17 cellular contexts compared by ENCODE assay signal in the genomic region with DNA sequence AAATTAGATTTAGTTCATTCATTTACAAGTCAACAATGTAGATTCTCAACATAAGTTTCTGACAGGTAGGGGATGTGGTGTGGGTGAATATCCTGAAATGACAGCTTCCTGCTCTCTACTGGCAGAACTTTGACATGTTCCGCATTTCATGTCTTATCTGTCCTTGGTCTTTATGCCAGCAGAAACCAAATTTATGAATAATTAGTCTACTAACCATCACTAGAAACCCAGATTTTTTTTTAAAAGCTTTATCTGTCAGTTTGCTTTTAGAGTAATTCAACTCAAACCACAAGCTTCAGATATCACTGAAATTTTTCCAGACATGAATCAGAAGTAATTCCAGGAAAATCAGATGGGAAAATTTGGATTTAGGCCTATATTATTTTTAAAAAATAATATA. TPM values are rescaled to one million over a fixed set of nuclear protein-coding genes. Genes with fewer than 3 reads are reported as not detected.
A peak's percentile ranks its signal among the peaks of the same experiment; 100 is the strongest.
DNase-seq lines count a peak whose midpoint lies in the region; ATAC-seq and TF ChIP-seq lines count a peak whose summit lies in the region.
"Had no signal": no experiment of that assay in that cellular context is flagged by ENCODE, and none has a peak within 500 bp of the region (broad histone marks: within the 10 kb centered on the region; RNA-seq: fewer than 3 reads in every experiment).

No MANE protein-coding gene starts in this region.

- no peak overlapping the region for H3K27ac Mint-ChIP-seq in activated CD4-positive, alpha-beta T cell treated with anti-CD3 and anti-CD28 coated beads for 36 hours
- H3K27ac Mint-ChIP-seq: T-helper 1 cell treated with Interleukin-12 subunit alpha and Interleukin-12 subunit beta and Interleukin-4 antibody, amounts not matched to agents 30 μg/mL and 1 μg/mL, for 36 hours had no signal

- H3K4me2 ChIP-seq in skeletal muscle satellite cell (ENCODE audit: low read length) = peak overlapping the region; percentile 14

- no peak for TF ChIP-seq CTCF in RWPE2 (IDR thresholded peaks at IDR 0.05; ENCODE audit: poor library complexity, severe bottlenecking)
- TF ChIP-seq CTCF in heart left ventricle (IDR thresholded peaks at IDR 0.05) = no peak

- TF ChIP-seq POLR2A in heart left ventricle (IDR thresholded peaks at IDR 0.05) = no peak

- no peaks in the 10 kb centered on the region for H3K9me3 Mint-ChIP-seq in activated CD4-positive, alpha-beta T cell treated with anti-CD3 and anti-CD28 coated beads for 36 hours (ENCODE audit: low read depth)
- H3K9me3 Mint-ChIP-seq: T-helper 1 cell treated with Interleukin-12 subunit alpha and Interleukin-12 subunit beta and Interleukin-4 antibody, amounts not matched to agents 30 μg/mL and 1 μg/mL, for 36 hours had no signal

- H3K27me3 Mint-ChIP-seq in activated CD4-positive, alpha-beta T cell treated with anti-CD3 and anti-CD28 coated beads for 36 hours = no peaks in the 10 kb centered on the region

- no peaks in the 10 kb centered on the region for H3K9me3 ChIP-seq in RWPE2 (ENCODE audit: severe bottlenecking)
- no peaks in the 10 kb centered on the region for H3K9me3 ChIP-seq in skeletal muscle satellite cell (replicated peaks; ENCODE audit: low read length)
- no peaks in the 10 kb centered on the region for H3K9me3 ChIP-seq in heart left ventricle

- peaks cover 10% of the 10 kb centered on the region for H3K4me1 Mint-ChIP-seq in activated CD4-positive, alpha-beta T cell treated with anti-CD3 and anti-CD28 coated beads for 36 hours

- intact Hi-C loops in activated CD4-positive, alpha-beta T cell treated with anti-CD3 and anti-CD28 coated beads for 36 hours (cut with DNase I, micrococcal nuclease) = no loop called here
- intact Hi-C loops in heart left ventricle (cut with DNase I) (loop anchor here in 3 of 10 donors (5.0 to 10.0 kb wide), 2 partner anchors 199 to 802 kb away; no protein-coding TSS in a partner anchor), left cardiac atrium (cut with DNase I) (no loop called here)

- no peak overlapping the region for H3K4me3 ChIP-seq in RWPE2 (ENCODE audit: severe bottlenecking)
- H3K4me3 ChIP-seq in skeletal muscle satellite cell (ENCODE audit: low read length) = no peak overlapping the region
- no peak overlapping the region for H3K4me3 ChIP-seq in heart left ventricle
- H3K4me3 ChIP-seq: lung had no signal

- no peak overlapping the region for H3K4me3 Mint-ChIP-seq in activated CD4-positive, alpha-beta T cell treated with anti-CD3 and anti-CD28 coated beads for 36 hours
- H3K4me3 Mint-ChIP-seq: T-helper 1 cell treated with Interleukin-12 subunit alpha and Interleukin-12 subunit beta and Interleukin-4 antibody, amounts not matched to agents 30 μg/mL and 1 μg/mL, for 36 hours had no signal

- peak overlapping the region; percentile 69 for H3K27ac ChIP-seq in RWPE2 (ENCODE audit: poor library complexity, severe bottlenecking)
- H3K27ac ChIP-seq in heart left ventricle = no peak overlapping the region

- CTCF ChIA-PET in activated CD4-positive, alpha-beta T cell treated with anti-CD3 and anti-CD28 coated beads for 36 hours (lab: Charles Lee) = interaction anchor here (0.6 to 4.7 kb wide), 6 partner anchors 14 to 237 kb away, joined by 3 to 31 read pairs (median 4); no protein-coding TSS in a partner anchor

- no peak for DNase-seq in activated CD4-positive, alpha-beta T cell treated with anti-CD3 and anti-CD28 coated beads for 36 hours
- DNase-seq in activated CD4-positive, alpha-beta T cell treated with anti-CD3 and anti-CD28 coated beads for 1 hour = no peak
- DNase-seq in RWPE2 (ENCODE audit: low spot score) = no peak
- DNase-seq in heart left ventricle = no peak
- DNase-seq in NCI-H446 (lab: John Stamatoyannopoulos, UW) = no peak
- no peak for DNase-seq in left cardiac atrium
- DNase-seq: anterior cingulate cortex; DMS 273 treated with DMSO at 0.1 percent for 48 hours; head of caudate nucleus; posterior cingulate gyrus; stimulated activated CD4-positive, alpha-beta T cell treated with anti-CD3 and anti-CD28 coated beads, Interleukin-1b, Interleukin-23, amount 100 ng/mL, for 48 hours; substantia nigra had no signal

- H3K36me3 ChIP-seq in RWPE2 (ENCODE audit: low read depth) (peaks cover 42% of the 10 kb centered on the region), skeletal muscle satellite cell (ENCODE audit: insufficient read depth, low read length) (peaks cover 7% of the 10 kb centered on the region), heart left ventricle (peaks cover 0 to 96% (median 57%) of the 10 kb centered on the region in 9 donors)

- 86 to 92% (median 90%) methylated on average over 1 of the region's 1 CpG for WGBS in heart left ventricle, 4 donors

- H3K4me1 ChIP-seq in RWPE2 (ENCODE audit: insufficient read depth, poor library complexity, severe bottlenecking) = peaks cover 21% of the 10 kb centered on the region
- H3K4me1 ChIP-seq in skeletal muscle satellite cell (ENCODE audit: control insufficient read depth, insufficient read depth, low read length) = peaks cover 19% of the 10 kb centered on the region
- no peaks in the 10 kb centered on the region for H3K4me1 ChIP-seq in heart left ventricle

- POLR2A ChIA-PET in activated CD4-positive, alpha-beta T cell treated with anti-CD3 and anti-CD28 coated beads for 36 hours (lab: Charles Lee) = interaction anchor here (0.6 kb wide), 1 partner anchor 138 kb away, joined by 3 read pairs; no protein-coding TSS in a partner anchor

- no peaks in the 10 kb centered on the region for H3K27me3 ChIP-seq in RWPE2 (ENCODE audit: insufficient read depth, poor library complexity, severe bottlenecking)
- no peaks in the 10 kb centered on the region for H3K27me3 ChIP-seq in skeletal muscle satellite cell (ENCODE audit: control insufficient read depth, insufficient read depth, low read length)
- H3K27me3 ChIP-seq in heart left ventricle = no peaks in the 10 kb centered on the region

- ATAC-seq in activated CD4-positive, alpha-beta T cell treated with anti-CD3 and anti-CD28 coated beads for 36 hours = peak; percentile 72
- ATAC-seq in HG02981 (IDR thresholded peaks at IDR 0.05; ENCODE audit: unreplicated experiment) = peak; percentile 64
- no peak for ATAC-seq in RWPE2 (ENCODE audit: low read depth)
- no peak for ATAC-seq in heart left ventricle
- ATAC-seq in left cardiac atrium = no peak
- ATAC-seq: HCT116 had no signal

- H3K36me3 Mint-ChIP-seq in activated CD4-positive, alpha-beta T cell treated with anti-CD3 and anti-CD28 coated beads for 36 hours (ENCODE audit: low read depth) = peaks cover 22% of the 10 kb centered on the region

- no peak overlapping the region for H3K9ac ChIP-seq in skeletal muscle satellite cell (ENCODE audit: low read depth, low read length)

RNA-seq across cellular contexts. Expression of gene COQ2, which starts 17.9 kb away (rescaled TPM):
- 10 to 100 TPM; 18.2 to 20.1 TPM for total RNA-seq in activated CD4-positive, alpha-beta T cell treated with anti-CD3 and anti-CD28 coated beads for 36 hours
- total RNA-seq in skeletal muscle satellite cell (2012; rRNA removed) = 17.0 and 19.7 TPM in 2 replicates
- total RNA-seq in heart left ventricle = 10 to 100 TPM; 18.0 to 26.3 (median 22.9) TPM
- 10 to 100 TPM; 10.4 to 16.4 TPM for polyA plus RNA-seq in heart left ventricle
- 10 to 100 TPM; 15.7 to 17.2 TPM for total RNA-seq in left cardiac atrium

Comparison
In these comparisons a context has a peak if more than half of its experiments do, and no peak if none do; other contexts are left out.
1. ATAC-seq: peak in activated CD4-positive, alpha-beta T cell treated with anti-CD3 and anti-CD28 coated beads for 36 hours (single experiment) and HG02981 (single experiment); none in RWPE2 (single experiment), heart left ventricle (0 of 4) and left cardiac atrium (0 of 2).